In the genomic region with DNA sequence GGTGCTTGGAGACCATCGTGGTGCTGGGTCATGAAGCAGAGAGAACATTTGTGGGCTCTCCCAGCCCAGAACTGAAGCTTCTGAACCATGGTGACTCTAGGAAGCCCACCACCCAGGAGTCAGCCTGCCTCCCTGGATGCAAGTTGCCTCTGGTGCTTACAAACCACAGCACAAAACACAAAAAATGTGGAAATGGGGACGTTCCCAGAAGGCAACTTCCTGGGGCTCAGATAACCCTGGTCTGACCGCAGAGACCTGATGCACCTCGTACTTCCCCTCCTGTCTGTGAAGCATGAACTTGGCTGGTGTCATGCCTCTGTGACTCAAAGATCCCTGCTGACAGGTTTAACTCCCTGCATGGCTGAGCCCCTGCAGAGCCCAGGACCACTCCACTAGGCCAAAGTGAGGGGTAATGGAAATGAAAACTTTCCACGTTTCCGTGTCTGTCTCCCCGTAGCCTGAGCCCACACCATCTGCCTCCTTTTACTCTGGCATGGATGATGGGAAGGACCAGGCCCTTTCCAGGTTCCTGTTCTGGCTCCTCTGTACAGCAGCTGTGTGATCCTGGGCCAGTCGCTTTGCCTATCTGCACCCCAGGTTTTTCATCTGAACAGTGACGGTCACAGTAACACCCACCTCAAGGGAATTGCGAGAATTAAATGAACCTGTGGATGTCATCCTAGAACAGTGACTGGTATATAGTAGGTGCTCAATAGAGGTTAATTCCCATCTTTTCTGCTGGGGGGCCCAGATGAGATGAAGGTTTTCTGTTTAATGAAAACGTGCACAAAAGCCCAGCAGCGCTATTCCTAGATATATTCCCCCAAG, we compare ENCODE assay signal across 9 cellular contexts. TPM values are rescaled to one million over a fixed set of nuclear protein-coding genes. Genes with fewer than 3 reads are reported as not detected.
DNase-seq lines count a peak whose midpoint lies in the region; ATAC-seq and TF ChIP-seq lines count a peak whose summit lies in the region.
"Had no signal": no experiment of that assay in that cellular context is flagged by ENCODE, and none has a peak within 500 bp of the region (broad histone marks: within the 10 kb centered on the region; RNA-seq: fewer than 3 reads in every experiment).

No MANE protein-coding gene starts in this region.

- peak; percentile 38 for ATAC-seq in HG03469 (IDR thresholded peaks at IDR 0.05; ENCODE audit: unreplicated experiment)

- H3K36me3 ChIP-seq in vagina, result no peaks in the 10 kb centered on the region
- H3K36me3 ChIP-seq: thoracic aorta had no signal

- no peak overlapping the region for H3K27ac ChIP-seq in vagina
- H3K27ac ChIP-seq: thoracic aorta had no signal

- intact Hi-C loops in vagina (cut with DNase I), result no loop called here

- H3K27me3 ChIP-seq in vagina, result no peaks in the 10 kb centered on the region

- no peaks in the 10 kb centered on the region for H3K4me1 ChIP-seq in vagina

- no peak for TF ChIP-seq CTCF in vagina (IDR thresholded peaks at IDR 0.05)

- DNase-seq in activated gamma-delta T cell treated with Interleukin-2 at 50 U/mL for 16 hours (peak; percentile 55), activated gamma-delta T cell (lab: John Stamatoyannopoulos, UW) (no peak), NCI-H82 (lab: John Stamatoyannopoulos, UW) (no peak), HPDE6-E6E7 (ENCODE audit: extremely low spot score) (no peak), vagina (ENCODE audit: extremely low spot score in 2 of 2) (no peak)
- peak; percentile 78 for DNase-seq in activated CD8-positive, alpha-beta memory T cell treated with anti-CD3 and anti-CD28 coated beads for 24 hours
- peak; percentile 66 for DNase-seq in stimulated activated CD4-positive, alpha-beta T cell treated with anti-CD3 and anti-CD28 coated beads, Interleukin-4, amount 100 ng/mL, for 24 hours

- H3K4me3 ChIP-seq in vagina, result no peak overlapping the region
- H3K4me3 ChIP-seq: thoracic aorta had no signal

- no peak for TF ChIP-seq POLR2A in vagina (IDR thresholded peaks at IDR 0.05)

- no peaks in the 10 kb centered on the region for H3K9me3 ChIP-seq in vagina
- H3K9me3 ChIP-seq: thoracic aorta had no signal

RNA-seq across cellular contexts. Expression of a gene that starts 57.7 kb away (rescaled TPM):
- total RNA-seq in vagina, result 6.4 TPM

Comparison
In these comparisons a context has a peak if more than half of its experiments do, and no peak if none do; other contexts are left out.
1. DNase-seq: peak in activated gamma-delta T cell treated with Interleukin-2 at 50 U/mL for 16 hours (single experiment), activated CD8-positive, alpha-beta memory T cell treated with anti-CD3 and anti-CD28 coated beads for 24 hours (single experiment) and stimulated activated CD4-positive, alpha-beta T cell treated with anti-CD3 and anti-CD28 coated beads, Interleukin-4, amount 100 ng/mL, for 24 hours (single experiment); none in activated gamma-delta T cell (single experiment), NCI-H82 (single experiment), HPDE6-E6E7 (single experiment) and vagina (0 of 2).